In genomic region chr14:105448706-105449111, GRCh38 we compare ENCODE assay signal across 8 cellular contexts. TPM values are rescaled to one million over a fixed set of nuclear protein-coding genes. Genes with fewer than 3 reads are reported as not detected.
A peak's percentile ranks its signal among the peaks of the same experiment; 100 is the strongest.
DNase-seq lines count a peak whose midpoint lies in the region; ATAC-seq and TF ChIP-seq lines count a peak whose summit lies in the region.

No MANE protein-coding gene starts in this region.

- no peak for TF ChIP-seq POLR2A in HCT116 (IDR thresholded peaks at IDR 0.05; ENCODE audit: borderline replicate concordance, extremely low read depth, insufficient read depth, insufficient read length)
- TF ChIP-seq POLR2A in heart left ventricle (IDR thresholded peaks at IDR 0.05), result peak in 1 of 2 donors; percentile 11
- TF ChIP-seq POLR2A in vagina (IDR thresholded peaks at IDR 0.05), result no peak

- H3K27ac ChIP-seq in BLaER1 (peak overlapping the region; percentile 49), HCT116 (ENCODE audit: low read depth, low read length) (no peak overlapping the region), heart left ventricle (peak overlapping the region in 9 of 12 donors; percentile 4 to 59 (median 32)), rectal smooth muscle tissue (ENCODE audit: low read depth, low read length) (peak overlapping the region; percentile 7), vagina (no peak overlapping the region)

- TF ChIP-seq CTCF in HCT116 (IDR thresholded peaks at IDR 0.05 in 2 of 3, conservative IDR thresholded peaks at IDR 0.05 in 1 of 3; ENCODE audit: borderline replicate concordance in 1 of 3, insufficient read depth in 1 of 3, low read depth in 2 of 3, low read length in 2 of 3), result peak; percentile 58 to 85 (median 72); a peak in 5 of 6 replicates
- peak; percentile 92 to 99 (median 98) for TF ChIP-seq CTCF in heart left ventricle (IDR thresholded peaks at IDR 0.05)
- peak; percentile 66 to 78 (median 66) for TF ChIP-seq CTCF in vagina (IDR thresholded peaks at IDR 0.05)

- no peaks in the 10 kb centered on the region for H3K36me3 Mint-ChIP-seq in activated naive CD8-positive, alpha-beta T cell treated with anti-CD3 and anti-CD28 coated beads, Interleukin-2, amount 10 ng/mL, durations not matched to agents 7 days and 5 days

- H3K36me3 ChIP-seq in BLaER1 (peaks cover 79% of the 10 kb centered on the region), HCT116 (ENCODE audit: control insufficient read depth in 1 of 2, insufficient read depth in 2 of 2, low read length in 2 of 2) (peaks cover 6 to 22% of the 10 kb centered on the region in 2 experiments; a peak in 3 of 4 replicates), heart left ventricle (peaks cover 0 to 41% (median 33%) of the 10 kb centered on the region in 9 donors), rectal smooth muscle tissue (ENCODE audit: control insufficient read depth, insufficient read depth, low read length) (peaks cover 17% of the 10 kb centered on the region), vagina (peaks cover 0 to 20% of the 10 kb centered on the region in 2 donors)

- H4K20me1 ChIP-seq in BLaER1 (peaks cover 100% of the 10 kb centered on the region), HCT116 (ENCODE audit: insufficient read depth) (no peaks in the 10 kb centered on the region)

- DNase-seq in HCT116 (ENCODE audit: low read depth, low spot score) (no peak), heart left ventricle (peak; percentile 76 to 89 (median 80)), vagina (ENCODE audit: extremely low spot score in 2 of 2) (no peak)
- peak; percentile 78 for DNase-seq in activated naive CD8-positive, alpha-beta T cell treated with anti-CD3 and anti-CD28 coated beads, Interleukin-2, amount 10 ng/mL, durations not matched to agents 7 days and 5 days

- RAD21 ChIA-PET in HCT116 (lab: Charles Lee; ENCODE audit: low non-redundant PET in 1 of 2, low total read pairs in 2 of 2, uncharacterized antibody in 2 of 2, unreplicated experiment in 2 of 2), result no interaction called here

- H3K4me1 Mint-ChIP-seq in activated naive CD8-positive, alpha-beta T cell treated with anti-CD3 and anti-CD28 coated beads, Interleukin-2, amount 10 ng/mL, durations not matched to agents 7 days and 5 days, result no peaks in the 10 kb centered on the region

- H2AFZ ChIP-seq in HCT116 (ENCODE audit: low read depth, low read length, poor library complexity, severe bottlenecking), result no peak overlapping the region

- POLR2A ChIA-PET in HCT116 (lab: Charles Lee), result no interaction called here
- POLR2A ChIA-PET in activated naive CD8-positive, alpha-beta T cell treated with anti-CD3 and anti-CD28 coated beads, Interleukin-2, amount 10 ng/mL, durations not matched to agents 7 days and 5 days (lab: Charles Lee), result interaction anchor here (1.0 kb wide), 1 partner anchor 41 kb away, joined by 3 read pairs; no protein-coding TSS in a partner anchor

- no peak overlapping the region for H3K27ac Mint-ChIP-seq in activated naive CD8-positive, alpha-beta T cell treated with anti-CD3 and anti-CD28 coated beads, Interleukin-2, amount 10 ng/mL, durations not matched to agents 7 days and 5 days

- no peak overlapping the region for H3K4me3 Mint-ChIP-seq in activated naive CD8-positive, alpha-beta T cell treated with anti-CD3 and anti-CD28 coated beads, Interleukin-2, amount 10 ng/mL, durations not matched to agents 7 days and 5 days

- CTCF ChIA-PET in HCT116 (lab: Charles Lee), result interaction anchor here (0.7 to 1.4 kb wide), 3 partner anchors 9 to 80 kb away, joined by 4 to 9 read pairs (median 4); no protein-coding TSS in a partner anchor

- 10 to 18% (median 13%) methylated on average over 14 to 16 of the region's 16 CpGs; no CpG with 5 or more reads in 1 of the 4 donors for WGBS in heart left ventricle, 4 donors

- no peaks in the 10 kb centered on the region for H3K27me3 Mint-ChIP-seq in activated naive CD8-positive, alpha-beta T cell treated with anti-CD3 and anti-CD28 coated beads, Interleukin-2, amount 10 ng/mL, durations not matched to agents 7 days and 5 days

- no peaks in the 10 kb centered on the region for H3K9me2 ChIP-seq in HCT116 (ENCODE audit: insufficient read depth)

- H3K4me3 ChIP-seq in BLaER1, result no peak overlapping the region
- H3K4me3 ChIP-seq in HCT116 (replicated peaks in 1 of 2; ENCODE audit: low read depth in 1 of 2, low read length in 2 of 2), result no peak overlapping the region
- H3K4me3 ChIP-seq in heart left ventricle, result peak overlapping the region in 2 of 12 donors; percentile 4 to 16
- no peak overlapping the region for H3K4me3 ChIP-seq in rectal smooth muscle tissue (ENCODE audit: low read length)
- H3K4me3 ChIP-seq in vagina, result no peak overlapping the region

- no peaks in the 10 kb centered on the region for H3K27me3 ChIP-seq in BLaER1
- no peaks in the 10 kb centered on the region for H3K27me3 ChIP-seq in HCT116 (ENCODE audit: insufficient read depth, low read length)
- H3K27me3 ChIP-seq in heart left ventricle, result no peaks in the 10 kb centered on the region
- H3K27me3 ChIP-seq in rectal smooth muscle tissue (ENCODE audit: control insufficient read depth, insufficient read depth, low read length), result no peaks in the 10 kb centered on the region
- no peaks in the 10 kb centered on the region for H3K27me3 ChIP-seq in vagina

- H3K9me3 ChIP-seq in BLaER1, result no peaks in the 10 kb centered on the region
- no peaks in the 10 kb centered on the region for H3K9me3 ChIP-seq in HCT116 (ENCODE audit: control insufficient read depth in 1 of 2, insufficient read depth in 1 of 2, low read depth in 1 of 2, low read length in 2 of 2)
- H3K9me3 ChIP-seq in heart left ventricle, result no peaks in the 10 kb centered on the region
- no peaks in the 10 kb centered on the region for H3K9me3 ChIP-seq in vagina

- H3K9me3 Mint-ChIP-seq in activated naive CD8-positive, alpha-beta T cell treated with anti-CD3 and anti-CD28 coated beads, Interleukin-2, amount 10 ng/mL, durations not matched to agents 7 days and 5 days, result no peaks in the 10 kb centered on the region

- BruUV-seq in HCT116 (replicated peaks; lab: Mats Ljungman, UMichigan), result no TSS peak

- TF ChIP-seq RAD21 in HCT116 (IDR thresholded peaks at IDR 0.05; ENCODE audit: low read depth), result peak; percentile 61

- intact Hi-C loops in HCT116 (cut with micrococcal nuclease) (no loop called here), heart left ventricle (cut with DNase I) (loop anchor here (1.0 to 10.0 kb wide), 10 partner anchors 39 to 80 kb away; partner anchors contain the start of genes CRIP1 (in 5 of the 10), TMEM121 (in 3 of the 10) and TEDC1 (in 1 of the 10)), vagina (cut with DNase I) (loop anchor here (10.0 kb wide), 1 partner anchor 76 kb away; the partner anchor contains the start of gene TMEM121)

- peak; percentile 88 for ATAC-seq in HCT116
- ATAC-seq in SK-N-SH treated with all-trans-retinoic acid at 6 μM for 48 hours, result peak; percentile 94
- ATAC-seq in activated naive CD8-positive, alpha-beta T cell treated with anti-CD3 and anti-CD28 coated beads, Interleukin-2, amount 10 ng/mL, durations not matched to agents 7 days and 5 days (ENCODE audit: low read depth), result peak; percentile 83
- ATAC-seq in heart left ventricle, result peak; percentile 77 to 93 (median 87)
- no peak for ATAC-seq in GM18520 (IDR thresholded peaks at IDR 0.05; ENCODE audit: unreplicated experiment)

- H3K9ac ChIP-seq in BLaER1, result no peak overlapping the region
- no peak overlapping the region for H3K9ac ChIP-seq in HCT116 (ENCODE audit: low read length)
- no peak overlapping the region for H3K9ac ChIP-seq in rectal smooth muscle tissue (ENCODE audit: low read length)

- peak overlapping the region; percentile 90 for H3K4me2 ChIP-seq in BLaER1
- no peak overlapping the region for H3K4me2 ChIP-seq in HCT116 (ENCODE audit: low read length)

- peaks cover 20% of the 10 kb centered on the region; the same call in 1 of the 2 replicates for H3K79me2 ChIP-seq in HCT116 (ENCODE audit: insufficient read depth, low read length)

- H3K4me1 ChIP-seq in BLaER1 (peaks cover 62% of the 10 kb centered on the region), HCT116 (ENCODE audit: control insufficient read depth in 1 of 2, insufficient read depth in 2 of 2, low read length in 2 of 2) (no peaks in the 10 kb centered on the region), heart left ventricle (peaks cover 0 to 28% (median 14%) of the 10 kb centered on the region in 12 donors), rectal smooth muscle tissue (ENCODE audit: control insufficient read depth, insufficient read depth, low read length) (no peaks in the 10 kb centered on the region), vagina (peaks cover 12% of the 10 kb centered on the region)

RNA-seq across cellular contexts. Expression of gene CRIP2, which starts 25.9 kb away (rescaled TPM):
- 31.1 TPM for total RNA-seq in HCT116 (2021; ENCODE audit: unreplicated experiment)
- polyA plus RNA-seq in HCT116 (2012), result 37.8 and 43.3 TPM in 2 replicates
- 1 to 10 TPM; 1.2 to 1.6 TPM for total RNA-seq in activated naive CD8-positive, alpha-beta T cell treated with anti-CD3 and anti-CD28 coated beads, Interleukin-2, amount 10 ng/mL, durations not matched to agents 7 days and 5 days
- total RNA-seq in heart left ventricle, result 1,000 to 10,000 TPM in 2 of 9 donors, 100 to 1,000 TPM in 7; 695 to 1,715 (median 851) TPM
- polyA plus RNA-seq in heart left ventricle, result 1,000 to 10,000 TPM in 1 of 2 donors, 100 to 1,000 TPM in 1; 829 to 1,402 TPM
- total RNA-seq in vagina, result 126 TPM

RNA-seq across cellular contexts. Expression of gene MTA1, which starts 29.1 kb away (rescaled TPM):
- 229 TPM for total RNA-seq in HCT116 (2021; ENCODE audit: unreplicated experiment)
- 132 and 135 TPM in 2 replicates for polyA plus RNA-seq in HCT116 (2012)
- total RNA-seq in activated naive CD8-positive, alpha-beta T cell treated with anti-CD3 and anti-CD28 coated beads, Interleukin-2, amount 10 ng/mL, durations not matched to agents 7 days and 5 days, result 100 to 1,000 TPM; 120 to 132 TPM
- total RNA-seq in heart left ventricle, result 100 to 1,000 TPM in 7 of 9 donors, 10 to 100 TPM in 2; 71.8 to 169 (median 109) TPM
- polyA plus RNA-seq in heart left ventricle, result 100 to 1,000 TPM; 103 to 191 TPM
- 82.7 TPM for total RNA-seq in vagina

RNA-seq across cellular contexts. Expression of gene CRIP1, which starts 38.0 kb away (rescaled TPM):
- total RNA-seq in HCT116 (2021; ENCODE audit: unreplicated experiment) (260 TPM), heart left ventricle (100 to 1,000 TPM in 1 of 9 donors, 10 to 100 TPM in 8; 12.1 to 195 (median 56.9) TPM), vagina (7.6 TPM)
- polyA plus RNA-seq in HCT116 (2012), result 613 and 656 TPM in 2 replicates
- total RNA-seq in activated naive CD8-positive, alpha-beta T cell treated with anti-CD3 and anti-CD28 coated beads, Interleukin-2, amount 10 ng/mL, durations not matched to agents 7 days and 5 days, result 100 to 1,000 TPM; 445 to 453 TPM
- 100 to 1,000 TPM in 1 of 2 donors, 10 to 100 TPM in 1; 81.1 to 109 TPM for polyA plus RNA-seq in heart left ventricle

RNA-seq across cellular contexts. Expression of gene TEDC1, which starts 42.3 kb away (rescaled TPM):
- total RNA-seq in HCT116 (2021; ENCODE audit: unreplicated experiment) (40.4 TPM), heart left ventricle (10 to 100 TPM in 1 of 9 donors, 1 to 10 TPM in 7, under 1 TPM in 1; 0.94 to 12.4 (median 3.2) TPM), vagina (5.9 TPM)
- polyA plus RNA-seq in HCT116 (2012), result 30.8 and 33.5 TPM in 2 replicates
- total RNA-seq in activated naive CD8-positive, alpha-beta T cell treated with anti-CD3 and anti-CD28 coated beads, Interleukin-2, amount 10 ng/mL, durations not matched to agents 7 days and 5 days, result 10 to 100 TPM; 43.3 to 47.6 TPM
- 1 to 10 TPM; 4.8 to 6.7 TPM for polyA plus RNA-seq in heart left ventricle

RNA-seq across cellular contexts. Expression of gene TEX22, which starts 50.4 kb away (rescaled TPM):
- total RNA-seq in HCT116 (2021; ENCODE audit: unreplicated experiment) (3.8 TPM), heart left ventricle (1 to 10 TPM in 1 of 9 donors, under 1 TPM in 6, not detected in 2; 0.14 to 1.8 (median 0.82) TPM), vagina (not detected)
- 0.05 and 0.15 TPM in 2 replicates for polyA plus RNA-seq in HCT116 (2012)
- 1 to 10 TPM; 6.4 to 6.9 TPM for total RNA-seq in activated naive CD8-positive, alpha-beta T cell treated with anti-CD3 and anti-CD28 coated beads, Interleukin-2, amount 10 ng/mL, durations not matched to agents 7 days and 5 days
- under 1 TPM in 1 of 2 donors, not detected in 1; 0.06 TPM for polyA plus RNA-seq in heart left ventricle

Comparison
In these comparisons a context has a peak if more than half of its experiments do, and no peak if none do; other contexts are left out.
1. H3K27ac ChIP-seq: peak in BLaER1 (single experiment), heart left ventricle (9 of 12) and rectal smooth muscle tissue (single experiment); none in HCT116 (single experiment) and vagina (single experiment).
2. DNase-seq: peak in activated naive CD8-positive, alpha-beta T cell treated with anti-CD3 and anti-CD28 coated beads, Interleukin-2, amount 10 ng/mL, durations not matched to agents 7 days and 5 days (single experiment) and heart left ventricle (5 of 5); none in HCT116 (single experiment) and vagina (0 of 2).
3. RNA of gene CRIP2, which starts 25.9 kb away (total RNA-seq): 695 to 1,715 TPM in heart left ventricle, 126 TPM in vagina (single experiment) and 31.1 TPM in HCT116 (single experiment); 1.2 to 1.6 TPM in activated naive CD8-positive, alpha-beta T cell treated with anti-CD3 and anti-CD28 coated beads, Interleukin-2, amount 10 ng/mL, durations not matched to agents 7 days and 5 days; every median in the first group is over 10 times any median in the second.
4. Peak in every context shown above with its lines, with median percentiles within 50 percentile points of each other: CTCF ChIP-seq.